20 cellular contexts compared by ENCODE assay signal in the genomic region with DNA sequence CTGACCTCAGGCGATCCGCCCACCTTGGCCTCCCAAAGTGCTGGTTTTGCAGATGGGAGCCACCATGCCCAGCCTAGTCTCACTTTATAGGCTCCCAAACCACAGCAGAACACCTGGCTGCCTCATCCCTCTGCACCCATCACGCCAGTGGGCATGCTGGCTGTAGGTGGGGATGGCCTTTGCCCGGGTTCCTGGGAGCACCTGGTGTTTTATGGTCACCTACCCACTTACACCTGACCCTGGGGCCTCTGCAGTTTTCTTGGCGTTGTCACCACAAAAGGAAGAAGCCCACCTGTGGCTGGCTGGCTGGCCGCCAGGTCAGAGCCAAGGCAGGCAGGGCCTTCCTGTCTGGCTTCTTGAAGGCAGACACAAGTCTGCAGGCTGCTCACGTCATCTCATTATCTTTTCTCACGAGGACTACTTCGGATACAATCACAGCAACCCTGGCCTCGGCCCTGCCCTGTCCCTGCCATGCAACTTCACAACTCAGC. TPM values are rescaled to one million over a fixed set of nuclear protein-coding genes. Genes with fewer than 3 reads are reported as not detected.
DNase-seq lines count a peak whose midpoint lies in the region; ATAC-seq and TF ChIP-seq lines count a peak whose summit lies in the region.
"Had no signal": no experiment of that assay in that cellular context is flagged by ENCODE, and none has a peak within 500 bp of the region (broad histone marks: within the 10 kb centered on the region; RNA-seq: fewer than 3 reads in every experiment).

No MANE protein-coding gene starts in this region.

- H2BK12ac ChIP-seq in trophoblast cell (ENCODE audit: low read length): no peak overlapping the region

- intact Hi-C loops in activated CD8-positive, alpha-beta T cell treated with anti-CD3 and anti-CD28 coated beads for 36 hours (cut with micrococcal nuclease): no loop called here

- H3K9me3 Mint-ChIP-seq in activated CD8-positive, alpha-beta T cell treated with anti-CD3 and anti-CD28 coated beads for 36 hours: no peaks in the 10 kb centered on the region
- no peaks in the 10 kb centered on the region for H3K9me3 Mint-ChIP-seq in activated CD8-positive, alpha-beta T cell treated with anti-CD3 and anti-CD28 coated beads, Interleukin-2, amount 10 ng/mL, durations not matched to agents 7 days and 5 days (ENCODE audit: insufficient read depth)
- no peaks in the 10 kb centered on the region for H3K9me3 Mint-ChIP-seq in IgD-negative memory B cell
- no peaks in the 10 kb centered on the region for H3K9me3 Mint-ChIP-seq in activated naive CD8-positive, alpha-beta T cell (ENCODE audit: low read depth)
- H3K9me3 Mint-ChIP-seq: activated T-cell treated with anti-CD3 and anti-CD28 coated beads, Interleukin-2, amount 50 U/mL, for 4 hours; CD14-positive monocyte; immature natural killer cell; natural killer cell had no signal

- H3K36me3 Mint-ChIP-seq in activated CD8-positive, alpha-beta T cell treated with anti-CD3 and anti-CD28 coated beads for 36 hours (ENCODE audit: low read depth): peaks cover 10% of the 10 kb centered on the region
- peaks cover 13% of the 10 kb centered on the region for H3K36me3 Mint-ChIP-seq in activated CD8-positive, alpha-beta T cell treated with anti-CD3 and anti-CD28 coated beads, Interleukin-2, amount 10 ng/mL, durations not matched to agents 7 days and 5 days (ENCODE audit: low read depth)
- peaks cover 3% of the 10 kb centered on the region for H3K36me3 Mint-ChIP-seq in IgD-negative memory B cell
- no peaks in the 10 kb centered on the region for H3K36me3 Mint-ChIP-seq in activated naive CD8-positive, alpha-beta T cell
- H3K36me3 Mint-ChIP-seq: immature natural killer cell, natural killer cell had no signal

- no peak for ATAC-seq in activated CD8-positive, alpha-beta T cell treated with anti-CD3 and anti-CD28 coated beads for 36 hours
- ATAC-seq in activated CD8-positive, alpha-beta T cell treated with anti-CD3 and anti-CD28 coated beads, Interleukin-2, amount 10 ng/mL, durations not matched to agents 7 days and 5 days: no peak
- ATAC-seq: activated T-cell treated with anti-CD3 and anti-CD28 coated beads, Interleukin-2, amount 50 U/mL, for 4 hours; natural killer cell had no signal

- no peak overlapping the region for H3K4me3 ChIP-seq in trophoblast cell (ENCODE audit: low read depth, low read length)
- H3K4me3 ChIP-seq: prostate gland, upper lobe of right lung had no signal

- no peak overlapping the region for H3K4ac ChIP-seq in trophoblast cell (ENCODE audit: low read depth, low read length)

- H4K91ac ChIP-seq in trophoblast cell (ENCODE audit: low read depth, low read length): no peak overlapping the region

- no peak overlapping the region for H2AFZ ChIP-seq in trophoblast cell (ENCODE audit: insufficient read depth, low read length, poor library complexity)

- no peak overlapping the region for H4K8ac ChIP-seq in trophoblast cell (ENCODE audit: low read depth, low read length)

- H3K27me3 Mint-ChIP-seq in activated CD8-positive, alpha-beta T cell treated with anti-CD3 and anti-CD28 coated beads for 36 hours: no peaks in the 10 kb centered on the region
- no peaks in the 10 kb centered on the region for H3K27me3 Mint-ChIP-seq in activated CD8-positive, alpha-beta T cell treated with anti-CD3 and anti-CD28 coated beads, Interleukin-2, amount 10 ng/mL, durations not matched to agents 7 days and 5 days (ENCODE audit: low read depth)
- H3K27me3 Mint-ChIP-seq in IgD-negative memory B cell: no peaks in the 10 kb centered on the region
- no peaks in the 10 kb centered on the region for H3K27me3 Mint-ChIP-seq in activated naive CD8-positive, alpha-beta T cell

- H3K79me1 ChIP-seq in trophoblast cell (ENCODE audit: low read length): no peaks in the 10 kb centered on the region

- no peak overlapping the region for H3K14ac ChIP-seq in trophoblast cell (ENCODE audit: low read length)

- no peaks in the 10 kb centered on the region for H3K79me2 ChIP-seq in trophoblast cell (ENCODE audit: control insufficient read depth, insufficient read depth, low read length, poor library complexity)

- no peak for DNase-seq in activated CD8-positive, alpha-beta T cell treated with anti-CD3 and anti-CD28 coated beads for 36 hours
- DNase-seq in activated CD8-positive, alpha-beta T cell treated with anti-CD3 and anti-CD28 coated beads, Interleukin-2, amount 10 ng/mL, durations not matched to agents 7 days and 5 days: no peak
- peak; percentile 11 to 26 for DNase-seq in trophoblast cell
- DNase-seq in COLO668 (lab: John Stamatoyannopoulos, UW; ENCODE audit: unreplicated experiment): no peak
- DNase-seq in activated CD4-positive, alpha-beta T cell treated with anti-CD3 and anti-CD28 coated beads for 48 hours: no peak
- DNase-seq in GDM1 (lab: John Stamatoyannopoulos, UW): no peak
- DNase-seq: ACHN; activated CD4-positive, alpha-beta T cell treated with anti-CD3 and anti-CD28 coated beads, Interleukin-2, amount 50 U/mL, for 4 hours; activated T-cell treated with anti-CD3 and anti-CD28 coated beads, Interleukin-2, amount 50 U/mL, for 4 hours; effector CD4-positive, alpha-beta T cell; immature natural killer cell; natural killer cell; NCI-H2029; stimulated activated CD4-positive, alpha-beta T cell treated with anti-CD3 and anti-CD28 coated beads, Interleukin-12 subunit alpha, Interleukin-12 subunit beta, amount 100 ng/mL, for 4 hours; stimulated activated naive CD4-positive, alpha-beta T cell treated with Interleukin-2 at 50 U/mL for 16 hours; upper lobe of right lung had no signal

- POLR2A ChIA-PET in activated CD8-positive, alpha-beta T cell treated with anti-CD3 and anti-CD28 coated beads for 36 hours (lab: Charles Lee): interaction anchor here (1.2 kb wide), 1 partner anchor 13 kb away, joined by 4 read pairs; no protein-coding TSS in a partner anchor
- POLR2A ChIA-PET in activated CD8-positive, alpha-beta T cell treated with anti-CD3 and anti-CD28 coated beads, Interleukin-2, amount 10 ng/mL, durations not matched to agents 7 days and 5 days (lab: Charles Lee): no interaction called here

- H3K9ac ChIP-seq in trophoblast cell (ENCODE audit: low read length): no peak overlapping the region

- no peak overlapping the region for H3K4me2 ChIP-seq in trophoblast cell (ENCODE audit: low read length)

- TF ChIP-seq CTCF in activated CD8-positive, alpha-beta T cell treated with anti-CD3 and anti-CD28 coated beads for 36 hours (IDR thresholded peaks at IDR 0.05): no peak

- WGBS in trophoblast cell (ENCODE audit: extremely low coverage, insufficient coverage, insufficient read length): no CpG with 5 or more reads among the region's 10 CpGs

- H4K12ac ChIP-seq in trophoblast cell (ENCODE audit: low read depth, low read length): no peak overlapping the region

- peaks cover 0 to 4% of the 10 kb centered on the region in 2 experiments for H3K4me1 ChIP-seq in trophoblast cell (ENCODE audit: control insufficient read depth in 1 of 2, insufficient read depth in 2 of 2, low read length in 2 of 2)
- H3K4me1 ChIP-seq: prostate gland, upper lobe of right lung had no signal

- H3K36me3 ChIP-seq in trophoblast cell (ENCODE audit: control insufficient read depth in 1 of 2, insufficient read depth in 2 of 2, low read length in 2 of 2): peaks cover 29 to 33% of the 10 kb centered on the region in 2 experiments

- CTCF ChIA-PET in activated CD8-positive, alpha-beta T cell treated with anti-CD3 and anti-CD28 coated beads for 36 hours (lab: Charles Lee): no interaction called here
- CTCF ChIA-PET in activated CD8-positive, alpha-beta T cell treated with anti-CD3 and anti-CD28 coated beads, Interleukin-2, amount 10 ng/mL, durations not matched to agents 7 days and 5 days (lab: Charles Lee): no interaction called here

- no peak overlapping the region for H2AK5ac ChIP-seq in trophoblast cell (ENCODE audit: low read length)

- H3K9me3 ChIP-seq in trophoblast cell (ENCODE audit: insufficient read depth, low read depth, low read length): no peaks in the 10 kb centered on the region
- H3K9me3 ChIP-seq: prostate gland, upper lobe of right lung had no signal

- H3K4me1 Mint-ChIP-seq in activated CD8-positive, alpha-beta T cell treated with anti-CD3 and anti-CD28 coated beads for 36 hours (ENCODE audit: low read depth): no peaks in the 10 kb centered on the region
- H3K4me1 Mint-ChIP-seq in activated CD8-positive, alpha-beta T cell treated with anti-CD3 and anti-CD28 coated beads, Interleukin-2, amount 10 ng/mL, durations not matched to agents 7 days and 5 days (ENCODE audit: low read depth): peaks cover 2% of the 10 kb centered on the region
- H3K4me1 Mint-ChIP-seq in IgD-negative memory B cell: peaks cover 0 to 8% (median 2%) of the 10 kb centered on the region in 3 donors
- peaks cover 5% of the 10 kb centered on the region for H3K4me1 Mint-ChIP-seq in activated naive CD8-positive, alpha-beta T cell (ENCODE audit: low read depth)

- no peak overlapping the region for H3K4me3 Mint-ChIP-seq in activated CD8-positive, alpha-beta T cell treated with anti-CD3 and anti-CD28 coated beads for 36 hours
- H3K4me3 Mint-ChIP-seq in activated CD8-positive, alpha-beta T cell treated with anti-CD3 and anti-CD28 coated beads, Interleukin-2, amount 10 ng/mL, durations not matched to agents 7 days and 5 days: no peak overlapping the region
- H3K4me3 Mint-ChIP-seq in IgD-negative memory B cell: peak overlapping the region in 1 of 4 donors; percentile 4
- no peak overlapping the region for H3K4me3 Mint-ChIP-seq in activated naive CD8-positive, alpha-beta T cell
- H3K4me3 Mint-ChIP-seq: activated T-cell treated with anti-CD3 and anti-CD28 coated beads, Interleukin-2, amount 50 U/mL, for 4 hours; CD14-positive monocyte; immature natural killer cell; natural killer cell had no signal

- H2BK120ac ChIP-seq in trophoblast cell (ENCODE audit: insufficient read depth, low read length, poor library complexity): no peak overlapping the region

- H2BK5ac ChIP-seq in trophoblast cell (ENCODE audit: low read depth, low read length, poor library complexity): no peak overlapping the region

- no peaks in the 10 kb centered on the region for H3K27me3 ChIP-seq in trophoblast cell (ENCODE audit: insufficient read depth, low read length)
- H3K27me3 ChIP-seq: upper lobe of right lung had no signal

- peak overlapping the region; percentile 13 for H3K27ac Mint-ChIP-seq in activated CD8-positive, alpha-beta T cell treated with anti-CD3 and anti-CD28 coated beads for 36 hours
- H3K27ac Mint-ChIP-seq in activated CD8-positive, alpha-beta T cell treated with anti-CD3 and anti-CD28 coated beads, Interleukin-2, amount 10 ng/mL, durations not matched to agents 7 days and 5 days: no peak overlapping the region
- peak overlapping the region in 2 of 3 donors; percentile 85 to 88 for H3K27ac Mint-ChIP-seq in IgD-negative memory B cell
- peak overlapping the region; percentile 72 for H3K27ac Mint-ChIP-seq in activated naive CD8-positive, alpha-beta T cell

- no peak overlapping the region for H3K23ac ChIP-seq in trophoblast cell (ENCODE audit: low read length)

- H3K27ac ChIP-seq in trophoblast cell (ENCODE audit: low read depth, low read length): no peak overlapping the region
- H3K27ac ChIP-seq: prostate gland, upper lobe of right lung had no signal

- H3K18ac ChIP-seq in trophoblast cell (ENCODE audit: low read length): no peak overlapping the region

RNA-seq across cellular contexts. Expression of a gene that starts 8.2 kb away (rescaled TPM):
- 100 to 1,000 TPM; 120 to 126 TPM for total RNA-seq in activated CD8-positive, alpha-beta T cell treated with anti-CD3 and anti-CD28 coated beads for 36 hours
- total RNA-seq in activated CD8-positive, alpha-beta T cell treated with anti-CD3 and anti-CD28 coated beads, Interleukin-2, amount 10 ng/mL, durations not matched to agents 7 days and 5 days: 10 to 100 TPM; 85.9 to 90.1 TPM
- 74.7 TPM for polyA plus RNA-seq in IgD-negative memory B cell
- polyA plus RNA-seq in trophoblast cell (2013): 25.8 TPM in 2 replicates

RNA-seq across cellular contexts. Expression of a gene that starts 42.3 kb away (rescaled TPM):
- total RNA-seq in activated CD8-positive, alpha-beta T cell treated with anti-CD3 and anti-CD28 coated beads for 36 hours: 1 to 10 TPM; 1.1 to 1.4 TPM
- total RNA-seq in activated CD8-positive, alpha-beta T cell treated with anti-CD3 and anti-CD28 coated beads, Interleukin-2, amount 10 ng/mL, durations not matched to agents 7 days and 5 days: 1 to 10 TPM; 2.3 to 2.4 TPM
- 4.5 TPM for polyA plus RNA-seq in IgD-negative memory B cell
- 7.1 and 7.2 TPM in 2 replicates for polyA plus RNA-seq in trophoblast cell (2013)

Comparison
In these comparisons a context has a peak if more than half of its experiments do, and no peak if none do; other contexts are left out.
1. DNase-seq: peak in trophoblast cell (2 of 2); none in activated CD8-positive, alpha-beta T cell treated with anti-CD3 and anti-CD28 coated beads for 36 hours (single experiment), activated CD8-positive, alpha-beta T cell treated with anti-CD3 and anti-CD28 coated beads, Interleukin-2, amount 10 ng/mL, durations not matched to agents 7 days and 5 days (single experiment), COLO668 (single experiment), activated CD4-positive, alpha-beta T cell treated with anti-CD3 and anti-CD28 coated beads for 48 hours (single experiment) and GDM1 (single experiment).